9 cellular contexts compared by ENCODE assay signal in the genomic region with DNA sequence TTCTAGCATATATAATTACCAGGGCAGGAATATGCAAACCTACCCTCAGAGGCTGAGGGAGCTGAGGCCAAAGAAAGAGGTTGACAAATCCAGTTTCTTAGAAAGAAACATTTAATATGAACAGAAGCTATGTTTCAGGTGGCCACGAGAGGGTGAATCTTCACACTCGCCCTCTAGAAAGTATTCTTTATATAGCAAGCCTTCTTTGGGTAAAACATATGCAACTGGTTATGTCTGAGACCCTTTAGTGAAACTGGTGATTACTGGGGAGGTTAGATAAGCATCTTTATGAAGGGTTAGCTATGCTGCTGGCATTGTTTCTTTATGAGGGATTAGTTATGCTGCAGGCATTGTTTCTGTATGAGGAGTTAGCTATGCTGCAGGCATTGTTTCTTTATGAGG. TPM values are rescaled to one million over a fixed set of nuclear protein-coding genes. Genes with fewer than 3 reads are reported as not detected.
DNase-seq lines count a peak whose midpoint lies in the region; ATAC-seq and TF ChIP-seq lines count a peak whose summit lies in the region.
"Had no signal": no experiment of that assay in that cellular context is flagged by ENCODE, and none has a peak within 500 bp of the region (broad histone marks: within the 10 kb centered on the region; RNA-seq: fewer than 3 reads in every experiment).

No MANE protein-coding gene starts in this region.

- H3K4me3 ChIP-seq in Karpas-422 (ENCODE audit: low read length) (no peak overlapping the region), WERI-Rb-1 (ENCODE audit: low read depth, low read length) (no peak overlapping the region), vagina (no peak overlapping the region)

- H3K4me2 ChIP-seq in Karpas-422 (ENCODE audit: low read depth, low read length, poor library complexity, severe bottlenecking) = no peak overlapping the region

- ATAC-seq in HG03108 (IDR thresholded peaks at IDR 0.05; ENCODE audit: unreplicated experiment) (no peak), GM19324 (IDR thresholded peaks at IDR 0.05; ENCODE audit: low FRiP score, unreplicated experiment) (no peak), HG02623 (IDR thresholded peaks at IDR 0.05; ENCODE audit: unreplicated experiment) (no peak)

- H3K27me3 ChIP-seq in Karpas-422 (ENCODE audit: low read length) = no peaks in the 10 kb centered on the region
- peaks cover 8% of the 10 kb centered on the region for H3K27me3 ChIP-seq in WERI-Rb-1 (ENCODE audit: insufficient read depth, low read depth, severe bottlenecking)
- H3K27me3 ChIP-seq in vagina = no peaks in the 10 kb centered on the region

- DNase-seq in DMS114 treated with DMSO at 0.1 percent for 48 hours (lab: John Stamatoyannopoulos, UW; ENCODE audit: unreplicated experiment) (peak; percentile 57), Karpas-422 (peak; percentile 64), WERI-Rb-1 (peak; percentile 15), medulla oblongata (ENCODE audit: extremely low spot score) (peak; percentile 37), vagina (ENCODE audit: extremely low spot score in 2 of 2) (no peak)
- DNase-seq: islet precursor cell had no signal

- no peaks in the 10 kb centered on the region for H3K9me2 ChIP-seq in Karpas-422 (replicated peaks; ENCODE audit: insufficient read depth, low read length)

- no peak overlapping the region for H2AFZ ChIP-seq in Karpas-422 (ENCODE audit: low read length)

- no peaks in the 10 kb centered on the region for H4K20me1 ChIP-seq in Karpas-422 (ENCODE audit: insufficient read depth, low read depth, low read length)

- no peaks in the 10 kb centered on the region for H3K79me2 ChIP-seq in Karpas-422 (ENCODE audit: low read length)

- H3K36me3 ChIP-seq in Karpas-422 (ENCODE audit: insufficient read depth, low read length) (no peaks in the 10 kb centered on the region), WERI-Rb-1 (no peaks in the 10 kb centered on the region), vagina (no peaks in the 10 kb centered on the region)

- TF ChIP-seq POLR2A in vagina (IDR thresholded peaks at IDR 0.05) = no peak

- H3K27ac ChIP-seq in Karpas-422 (ENCODE audit: low read length) (no peak overlapping the region), WERI-Rb-1 (no peak overlapping the region), vagina (no peak overlapping the region)

- intact Hi-C loops in vagina (cut with DNase I) = no loop called here

- TF ChIP-seq CTCF in WERI-Rb-1 (IDR thresholded peaks at IDR 0.05; ENCODE audit: low read depth, low read length) (peak; percentile 20; the same call in 1 of the 2 replicates), vagina (IDR thresholded peaks at IDR 0.05) (no peak)

- no peaks in the 10 kb centered on the region for H3K4me1 ChIP-seq in Karpas-422 (ENCODE audit: low read length)
- no peaks in the 10 kb centered on the region for H3K4me1 ChIP-seq in vagina

- H3K9me3 ChIP-seq in Karpas-422 (ENCODE audit: low read length) (no peaks in the 10 kb centered on the region), WERI-Rb-1 (ENCODE audit: severe bottlenecking) (no peaks in the 10 kb centered on the region), vagina (no peaks in the 10 kb centered on the region)

- H3K9ac ChIP-seq in Karpas-422 (ENCODE audit: low read length) = no peak overlapping the region

RNA-seq across cellular contexts. Expression of a gene that starts 50.7 kb away (rescaled TPM):
- total RNA-seq in Karpas-422 (2014; rRNA removed; shearing (Covaris generic); ENCODE audit: low replicate concordance) = not detected in 2 replicates
- not detected for total RNA-seq in vagina

Comparison
In these comparisons a context has a peak if more than half of its experiments do, and no peak if none do; other contexts are left out.
1. DNase-seq: peak in DMS114 treated with DMSO at 0.1 percent for 48 hours (single experiment), Karpas-422 (single experiment), WERI-Rb-1 (single experiment) and medulla oblongata (single experiment); none in vagina (0 of 2).